Comparison of ENCODE assay signal across 2 cellular contexts in genomic region chr1:2629627-2630497, GRCh38.
TF ChIP-seq lines count a peak whose summit lies in the region.

No MANE protein-coding gene starts in this region.

TF ChIP-seq in GM23338, 12 proteins besides CTCF, POLR2A, EP300 and RAD21:
- TF ChIP-seq NANOG (IDR thresholded peaks at IDR 0.05; ENCODE audit: borderline replicate concordance) (no peak), STAT1 (IDR thresholded peaks at IDR 0.05; ENCODE audit: unreplicated experiment) (no peak), POLR2AphosphoS5 (IDR thresholded peaks at IDR 0.05; ENCODE audit: low read depth) (no peak), CREB1 (CRISPR knock-in tag; IDR thresholded peaks at IDR 0.05; ENCODE audit: low read depth) (no peak), EZH2 (IDR thresholded peaks at IDR 0.05; ENCODE audit: low read depth, unreplicated experiment) (no peak), JUNB (IDR thresholded peaks at IDR 0.05; ENCODE audit: unreplicated experiment) (no peak), ZNF114 (CRISPR knock-in tag; IDR thresholded peaks at IDR 0.05) (no peak), EZH2phosphoT487 (IDR thresholded peaks at IDR 0.05; ENCODE audit: unreplicated experiment) (no peak), ZNF331 (CRISPR knock-in tag; IDR thresholded peaks at IDR 0.05; ENCODE audit: low read depth) (no peak)
- TF ChIP-seq, protein P1, sequence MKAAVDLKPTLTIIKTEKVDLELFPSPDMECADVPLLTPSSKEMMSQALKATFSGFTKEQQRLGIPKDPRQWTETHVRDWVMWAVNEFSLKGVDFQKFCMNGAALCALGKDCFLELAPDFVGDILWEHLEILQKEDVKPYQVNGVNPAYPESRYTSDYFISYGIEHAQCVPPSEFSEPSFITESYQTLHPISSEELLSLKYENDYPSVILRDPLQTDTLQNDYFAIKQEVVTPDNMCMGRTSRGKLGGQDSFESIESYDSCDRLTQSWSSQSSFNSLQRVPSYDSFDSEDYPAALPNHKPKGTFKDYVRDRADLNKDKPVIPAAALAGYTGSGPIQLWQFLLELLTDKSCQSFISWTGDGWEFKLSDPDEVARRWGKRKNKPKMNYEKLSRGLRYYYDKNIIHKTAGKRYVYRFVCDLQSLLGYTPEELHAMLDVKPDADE (IDR thresholded peaks at IDR 0.05), result no peak
- TF ChIP-seq, protein P2, sequence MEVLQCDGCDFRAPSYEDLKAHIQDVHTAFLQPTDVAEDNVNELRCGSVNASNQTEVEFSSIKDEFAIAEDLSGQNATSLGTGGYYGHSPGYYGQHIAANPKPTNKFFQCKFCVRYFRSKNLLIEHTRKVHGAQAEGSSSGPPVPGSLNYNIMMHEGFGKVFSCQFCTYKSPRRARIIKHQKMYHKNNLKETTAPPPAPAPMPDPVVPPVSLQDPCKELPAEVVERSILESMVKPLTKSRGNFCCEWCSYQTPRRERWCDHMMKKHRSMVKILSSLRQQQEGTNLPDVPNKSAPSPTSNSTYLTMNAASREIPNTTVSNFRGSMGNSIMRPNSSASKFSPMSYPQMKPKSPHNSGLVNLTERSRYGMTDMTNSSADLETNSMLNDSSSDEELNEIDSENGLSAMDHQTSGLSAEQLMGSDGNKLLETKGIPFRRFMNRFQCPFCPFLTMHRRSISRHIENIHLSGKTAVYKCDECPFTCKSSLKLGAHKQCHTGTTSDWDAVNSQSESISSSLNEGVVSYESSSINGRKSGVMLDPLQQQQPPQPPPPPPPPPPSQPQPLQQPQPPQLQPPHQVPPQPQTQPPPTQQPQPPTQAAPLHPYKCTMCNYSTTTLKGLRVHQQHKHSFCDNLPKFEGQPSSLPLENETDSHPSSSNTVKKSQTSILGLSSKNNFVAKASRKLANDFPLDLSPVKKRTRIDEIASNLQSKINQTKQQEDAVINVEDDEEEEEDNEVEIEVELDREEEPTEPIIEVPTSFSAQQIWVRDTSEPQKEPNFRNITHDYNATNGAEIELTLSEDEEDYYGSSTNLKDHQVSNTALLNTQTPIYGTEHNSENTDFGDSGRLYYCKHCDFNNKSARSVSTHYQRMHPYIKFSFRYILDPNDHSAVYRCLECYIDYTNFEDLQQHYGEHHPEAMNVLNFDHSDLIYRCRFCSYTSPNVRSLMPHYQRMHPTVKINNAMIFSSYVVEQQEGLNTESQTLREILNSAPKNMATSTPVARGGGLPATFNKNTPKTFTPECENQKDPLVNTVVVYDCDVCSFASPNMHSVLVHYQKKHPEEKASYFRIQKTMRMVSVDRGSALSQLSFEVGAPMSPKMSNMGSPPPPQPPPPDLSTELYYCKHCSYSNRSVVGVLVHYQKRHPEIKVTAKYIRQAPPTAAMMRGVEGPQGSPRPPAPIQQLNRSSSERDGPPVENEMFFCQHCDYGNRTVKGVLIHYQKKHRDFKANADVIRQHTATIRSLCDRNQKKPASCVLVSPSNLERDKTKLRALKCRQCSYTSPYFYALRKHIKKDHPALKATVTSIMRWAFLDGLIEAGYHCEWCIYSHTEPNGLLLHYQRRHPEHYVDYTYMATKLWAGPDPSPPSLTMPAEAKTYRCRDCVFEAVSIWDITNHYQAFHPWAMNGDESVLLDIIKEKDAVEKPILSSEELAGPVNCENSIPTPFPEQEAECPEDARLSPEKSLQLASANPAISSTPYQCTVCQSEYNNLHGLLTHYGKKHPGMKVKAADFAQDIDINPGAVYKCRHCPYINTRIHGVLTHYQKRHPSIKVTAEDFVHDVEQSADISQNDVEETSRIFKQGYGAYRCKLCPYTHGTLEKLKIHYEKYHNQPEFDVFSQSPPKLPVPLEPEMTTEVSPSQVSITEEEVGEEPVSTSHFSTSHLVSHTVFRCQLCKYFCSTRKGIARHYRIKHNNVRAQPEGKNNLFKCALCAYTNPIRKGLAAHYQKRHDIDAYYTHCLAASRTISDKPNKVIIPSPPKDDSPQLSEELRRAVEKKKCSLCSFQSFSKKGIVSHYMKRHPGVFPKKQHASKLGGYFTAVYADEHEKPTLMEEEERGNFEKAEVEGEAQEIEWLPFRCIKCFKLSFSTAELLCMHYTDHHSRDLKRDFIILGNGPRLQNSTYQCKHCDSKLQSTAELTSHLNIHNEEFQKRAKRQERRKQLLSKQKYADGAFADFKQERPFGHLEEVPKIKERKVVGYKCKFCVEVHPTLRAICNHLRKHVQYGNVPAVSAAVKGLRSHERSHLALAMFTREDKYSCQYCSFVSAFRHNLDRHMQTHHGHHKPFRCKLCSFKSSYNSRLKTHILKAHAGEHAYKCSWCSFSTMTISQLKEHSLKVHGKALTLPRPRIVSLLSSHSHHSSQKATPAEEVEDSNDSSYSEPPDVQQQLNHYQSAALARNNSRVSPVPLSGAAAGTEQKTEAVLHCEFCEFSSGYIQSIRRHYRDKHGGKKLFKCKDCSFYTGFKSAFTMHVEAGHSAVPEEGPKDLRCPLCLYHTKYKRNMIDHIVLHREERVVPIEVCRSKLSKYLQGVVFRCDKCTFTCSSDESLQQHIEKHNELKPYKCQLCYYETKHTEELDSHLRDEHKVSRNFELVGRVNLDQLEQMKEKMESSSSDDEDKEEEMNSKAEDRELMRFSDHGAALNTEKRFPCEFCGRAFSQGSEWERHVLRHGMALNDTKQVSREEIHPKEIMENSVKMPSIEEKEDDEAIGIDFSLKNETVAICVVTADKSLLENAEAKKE (CRISPR knock-in tag; IDR thresholded peaks at IDR 0.05), result no peak
- TF ChIP-seq, protein P3, sequence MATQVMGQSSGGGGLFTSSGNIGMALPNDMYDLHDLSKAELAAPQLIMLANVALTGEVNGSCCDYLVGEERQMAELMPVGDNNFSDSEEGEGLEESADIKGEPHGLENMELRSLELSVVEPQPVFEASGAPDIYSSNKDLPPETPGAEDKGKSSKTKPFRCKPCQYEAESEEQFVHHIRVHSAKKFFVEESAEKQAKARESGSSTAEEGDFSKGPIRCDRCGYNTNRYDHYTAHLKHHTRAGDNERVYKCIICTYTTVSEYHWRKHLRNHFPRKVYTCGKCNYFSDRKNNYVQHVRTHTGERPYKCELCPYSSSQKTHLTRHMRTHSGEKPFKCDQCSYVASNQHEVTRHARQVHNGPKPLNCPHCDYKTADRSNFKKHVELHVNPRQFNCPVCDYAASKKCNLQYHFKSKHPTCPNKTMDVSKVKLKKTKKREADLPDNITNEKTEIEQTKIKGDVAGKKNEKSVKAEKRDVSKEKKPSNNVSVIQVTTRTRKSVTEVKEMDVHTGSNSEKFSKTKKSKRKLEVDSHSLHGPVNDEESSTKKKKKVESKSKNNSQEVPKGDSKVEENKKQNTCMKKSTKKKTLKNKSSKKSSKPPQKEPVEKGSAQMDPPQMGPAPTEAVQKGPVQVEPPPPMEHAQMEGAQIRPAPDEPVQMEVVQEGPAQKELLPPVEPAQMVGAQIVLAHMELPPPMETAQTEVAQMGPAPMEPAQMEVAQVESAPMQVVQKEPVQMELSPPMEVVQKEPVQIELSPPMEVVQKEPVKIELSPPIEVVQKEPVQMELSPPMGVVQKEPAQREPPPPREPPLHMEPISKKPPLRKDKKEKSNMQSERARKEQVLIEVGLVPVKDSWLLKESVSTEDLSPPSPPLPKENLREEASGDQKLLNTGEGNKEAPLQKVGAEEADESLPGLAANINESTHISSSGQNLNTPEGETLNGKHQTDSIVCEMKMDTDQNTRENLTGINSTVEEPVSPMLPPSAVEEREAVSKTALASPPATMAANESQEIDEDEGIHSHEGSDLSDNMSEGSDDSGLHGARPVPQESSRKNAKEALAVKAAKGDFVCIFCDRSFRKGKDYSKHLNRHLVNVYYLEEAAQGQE (IDR thresholded peaks at IDR 0.05; ENCODE audit: unreplicated experiment), result no peak

TF ChIP-seq in H1, 55 proteins besides CTCF, POLR2A, EP300 and RAD21:
- TF ChIP-seq HDAC2 (IDR thresholded peaks at IDR 0.05; ENCODE audit: borderline replicate concordance in 1 of 2, low read depth in 2 of 2, low read length in 2 of 2) (no peak), SIX5 (IDR thresholded peaks at IDR 0.05; ENCODE audit: low read depth, low read length) (no peak), BCL11A (IDR thresholded peaks at IDR 0.05; ENCODE audit: low read depth in 2 of 2, low read length in 2 of 2) (no peak), CBX5 (IDR thresholded peaks at IDR 0.05; ENCODE audit: low read depth, low read length) (no peak), ASH2L (IDR thresholded peaks at IDR 0.05; ENCODE audit: low read length) (no peak), TAF1 (IDR thresholded peaks at IDR 0.05; ENCODE audit: low read depth, low read length) (no peak), EGR1 (IDR thresholded peaks at IDR 0.05; ENCODE audit: borderline replicate concordance, low read depth, low read length) (no peak), CHD1 (IDR thresholded peaks at IDR 0.05; ENCODE audit: low read depth, low read length) (no peak), KDM5A (IDR thresholded peaks at IDR 0.05; ENCODE audit: low read length) (no peak), JUN (IDR thresholded peaks at IDR 0.05; ENCODE audit: low read depth, low read length) (no peak), TAF7 (optimal IDR thresholded peaks at IDR 0.05; ENCODE audit: borderline replicate concordance, low read depth, low read length) (no peak), MAX (IDR thresholded peaks at IDR 0.05) (no peak), RFX5 (IDR thresholded peaks at IDR 0.05; ENCODE audit: borderline replicate concordance, low read depth, low read length) (no peak), RNF2 (IDR thresholded peaks at IDR 0.05; ENCODE audit: borderline replicate concordance, low read depth, low read length, missing control alignments, poor library complexity, severe bottlenecking) (no peak), NANOG (IDR thresholded peaks at IDR 0.05; ENCODE audit: insufficient read depth, low read depth, low read length, poor library complexity, severe bottlenecking) (no peak), USF2 (IDR thresholded peaks at IDR 0.05; ENCODE audit: low read length) (no peak), RBBP5 (IDR thresholded peaks at IDR 0.05; ENCODE audit: borderline replicate concordance, low read depth, low read length) (no peak), CREB1 (IDR thresholded peaks at IDR 0.05) (no peak), POU5F1 (IDR thresholded peaks at IDR 0.05; ENCODE audit: low read depth, low read length) (no peak)
- TF ChIP-seq, protein P4, sequence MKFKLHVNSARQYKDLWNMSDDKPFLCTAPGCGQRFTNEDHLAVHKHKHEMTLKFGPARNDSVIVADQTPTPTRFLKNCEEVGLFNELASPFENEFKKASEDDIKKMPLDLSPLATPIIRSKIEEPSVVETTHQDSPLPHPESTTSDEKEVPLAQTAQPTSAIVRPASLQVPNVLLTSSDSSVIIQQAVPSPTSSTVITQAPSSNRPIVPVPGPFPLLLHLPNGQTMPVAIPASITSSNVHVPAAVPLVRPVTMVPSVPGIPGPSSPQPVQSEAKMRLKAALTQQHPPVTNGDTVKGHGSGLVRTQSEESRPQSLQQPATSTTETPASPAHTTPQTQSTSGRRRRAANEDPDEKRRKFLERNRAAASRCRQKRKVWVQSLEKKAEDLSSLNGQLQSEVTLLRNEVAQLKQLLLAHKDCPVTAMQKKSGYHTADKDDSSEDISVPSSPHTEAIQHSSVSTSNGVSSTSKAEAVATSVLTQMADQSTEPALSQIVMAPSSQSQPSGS (IDR thresholded peaks at IDR 0.05; ENCODE audit: low read length), result no peak
